ENCODE assay signal across 8 cellular contexts in genomic region chr19:52028780-52029123, GRCh38. TPM values are rescaled to one million over a fixed set of nuclear protein-coding genes. Genes with fewer than 3 reads are reported as not detected.
DNase-seq lines count a peak whose midpoint lies in the region; ATAC-seq and TF ChIP-seq lines count a peak whose summit lies in the region.

No MANE protein-coding gene starts in this region.

- peaks cover 30% of the 10 kb centered on the region for H3K4me1 Mint-ChIP-seq in CD8-positive, alpha-beta T cell (ENCODE audit: low read depth)
- peaks cover 17 to 35% (median 27%) of the 10 kb centered on the region in 4 donors for H3K4me1 Mint-ChIP-seq in naive thymus-derived CD8-positive, alpha-beta T cell

- ATAC-seq in CD8-positive, alpha-beta T cell = peak; percentile 19
- peak; percentile 12 for ATAC-seq in GM21717 (IDR thresholded peaks at IDR 0.05; ENCODE audit: unreplicated experiment)
- ATAC-seq in naive thymus-derived CD8-positive, alpha-beta T cell = peak; percentile 22 to 29

- CTCF ChIA-PET in CD8-positive, alpha-beta T cell (lab: Charles Lee) = interaction anchor here (0.9 kb wide), 1 partner anchor 20 kb away, joined by 3 read pairs; the partner anchor contains the start of gene ZNF432

- H3K27ac Mint-ChIP-seq in CD8-positive, alpha-beta T cell = peak overlapping the region; percentile 99
- peak overlapping the region; percentile 85 to 100 (median 98) for H3K27ac Mint-ChIP-seq in naive thymus-derived CD8-positive, alpha-beta T cell

- H3K27ac ChIP-seq in CD8-positive, alpha-beta T cell (ENCODE audit: low read depth, low read length) = peak overlapping the region; percentile 93
- H3K27ac ChIP-seq in effector memory CD4-positive, alpha-beta T cell (ENCODE audit: insufficient read depth, low read length, poor library complexity, severe bottlenecking) = peak overlapping the region; percentile 83

- peaks cover 22% of the 10 kb centered on the region for H3K9me3 ChIP-seq in CD8-positive, alpha-beta T cell (ENCODE audit: low read length)
- H3K9me3 ChIP-seq in effector memory CD4-positive, alpha-beta T cell (ENCODE audit: control insufficient read depth, low read length) = peaks cover 18% of the 10 kb centered on the region

- H3K9me3 Mint-ChIP-seq in CD8-positive, alpha-beta T cell = peaks cover 50% of the 10 kb centered on the region
- H3K9me3 Mint-ChIP-seq in naive thymus-derived CD8-positive, alpha-beta T cell = peaks cover 7 to 80% (median 44%) of the 10 kb centered on the region in 9 donors

- peaks cover 18% of the 10 kb centered on the region for H3K36me3 ChIP-seq in CD8-positive, alpha-beta T cell (ENCODE audit: insufficient read depth, low read length)
- H3K36me3 ChIP-seq in effector memory CD4-positive, alpha-beta T cell (ENCODE audit: control insufficient read depth, insufficient read depth, low read length) = peaks cover 22% of the 10 kb centered on the region

- H3K27me3 Mint-ChIP-seq in CD8-positive, alpha-beta T cell (ENCODE audit: low read depth) = no peaks in the 10 kb centered on the region
- H3K27me3 Mint-ChIP-seq in naive thymus-derived CD8-positive, alpha-beta T cell = no peaks in the 10 kb centered on the region

- peak overlapping the region; percentile 98 for H3K4me3 Mint-ChIP-seq in CD8-positive, alpha-beta T cell
- peak overlapping the region; percentile 86 to 97 (median 92) for H3K4me3 Mint-ChIP-seq in naive thymus-derived CD8-positive, alpha-beta T cell

- peaks cover 72% of the 10 kb centered on the region for H3K36me3 Mint-ChIP-seq in CD8-positive, alpha-beta T cell
- H3K36me3 Mint-ChIP-seq in naive thymus-derived CD8-positive, alpha-beta T cell = peaks cover 28 to 68% (median 42%) of the 10 kb centered on the region in 3 donors

- TF ChIP-seq CTCF in CD8-positive, alpha-beta T cell (IDR thresholded peaks at IDR 0.05) = no peak

- intact Hi-C loops in CD8-positive, alpha-beta T cell (cut with DNase I, micrococcal nuclease) = loop anchor here (1.0 to 5.0 kb wide), 8 partner anchors 20 to 208 kb away; partner anchors contain the start of genes ZNF350 (in 2 of the 2), ZNF613 (in 2 of the 2), ZNF615 (in 2 of the 2) and ZNF432 (in 1 of the 2)

- H3K4me1 ChIP-seq in CD8-positive, alpha-beta T cell (ENCODE audit: insufficient read depth, low read length) = peaks cover 10% of the 10 kb centered on the region
- no peaks in the 10 kb centered on the region for H3K4me1 ChIP-seq in effector memory CD4-positive, alpha-beta T cell (ENCODE audit: control insufficient read depth, insufficient read depth, low read length, poor library complexity, severe bottlenecking)

- POLR2A ChIA-PET in CD8-positive, alpha-beta T cell (lab: Charles Lee) = interaction anchor here (0.7 to 1.6 kb wide), 5 partner anchors 18 to 161 kb away, joined by 3 to 14 read pairs (median 5); partner anchors contain the start of genes PPP2R1A, ZNF432 and ZNF615
- POLR2A ChIA-PET in naive thymus-derived CD8-positive, alpha-beta T cell (lab: Charles Lee) = interaction anchor here (0.6 to 1.3 kb wide), 6 partner anchors 9 to 102 kb away, joined by 3 to 13 read pairs (median 5); partner anchors contain the start of genes ZNF432, ZNF613 and ZNF615

- no peaks in the 10 kb centered on the region for H3K27me3 ChIP-seq in CD8-positive, alpha-beta T cell (ENCODE audit: insufficient read depth, low read length)
- H3K27me3 ChIP-seq in effector memory CD4-positive, alpha-beta T cell (replicated peaks; ENCODE audit: control insufficient read depth, insufficient read depth, low read length, poor library complexity, severe bottlenecking) = no peaks in the 10 kb centered on the region

- H3K4me3 ChIP-seq in CD8-positive, alpha-beta T cell (ENCODE audit: low read depth, low read length) = peak overlapping the region; percentile 92
- H3K4me3 ChIP-seq in effector memory CD4-positive, alpha-beta T cell (ENCODE audit: insufficient read depth, low read depth, low read length, poor library complexity, severe bottlenecking) = peak overlapping the region; percentile 86

- no peak for DNase-seq in CD8-positive, alpha-beta T cell
- peak; percentile 76 for DNase-seq in NCI-H526 treated with DMSO at 0.1 percent for 48 hours (lab: John Stamatoyannopoulos, UW)
- DNase-seq in effector memory CD4-positive, alpha-beta T cell = no peak
- no peak for DNase-seq in naive thymus-derived CD8-positive, alpha-beta T cell
- DNase-seq in AG08395 (ENCODE audit: low spot score) = no peak
- DNase-seq in 8988T = no peak
- DNase-seq in Kasumi-1 (lab: John Stamatoyannopoulos, UW) = no peak

RNA-seq across cellular contexts. Expression of gene ZNF614, which starts 0.6 kb away (rescaled TPM):
- 10 to 100 TPM; 10.6 to 11.4 TPM for total RNA-seq in CD8-positive, alpha-beta T cell
- 10 to 100 TPM; 13.4 to 13.8 TPM for total RNA-seq in naive thymus-derived CD8-positive, alpha-beta T cell
- 1 to 10 TPM; 1.8 to 8.5 (median 3.1) TPM for polyA plus RNA-seq in naive thymus-derived CD8-positive, alpha-beta T cell

RNA-seq across cellular contexts. Expression of gene ZNF432, which starts 19.9 kb away (rescaled TPM):
- 10 to 100 TPM; 16.0 to 18.4 TPM for total RNA-seq in CD8-positive, alpha-beta T cell
- total RNA-seq in naive thymus-derived CD8-positive, alpha-beta T cell = 10 to 100 TPM; 25.3 to 25.7 TPM
- polyA plus RNA-seq in naive thymus-derived CD8-positive, alpha-beta T cell = 1 to 10 TPM; 2.7 to 4.2 (median 3.2) TPM

RNA-seq across cellular contexts. Expression of gene ZNF615, which starts 20.7 kb away (rescaled TPM):
- 10 to 100 TPM; 14.7 to 17.2 TPM for total RNA-seq in CD8-positive, alpha-beta T cell
- 10 to 100 TPM; 19.9 to 20.6 TPM for total RNA-seq in naive thymus-derived CD8-positive, alpha-beta T cell
- 1 to 10 TPM; 4.9 to 9.2 (median 5.9) TPM for polyA plus RNA-seq in naive thymus-derived CD8-positive, alpha-beta T cell

RNA-seq across cellular contexts. Expression of gene ZNF350, which starts 42.1 kb away (rescaled TPM):
- 10 to 100 TPM; 48.1 to 50.8 TPM for total RNA-seq in CD8-positive, alpha-beta T cell
- 10 to 100 TPM; 39.4 to 45.4 TPM for total RNA-seq in naive thymus-derived CD8-positive, alpha-beta T cell
- 10 to 100 TPM; 13.2 to 17.0 (median 14.3) TPM for polyA plus RNA-seq in naive thymus-derived CD8-positive, alpha-beta T cell
